In genomic region chr21:38645282-38645681, GRCh38 we compare ENCODE assay signal across 14 cellular contexts.
A peak's percentile ranks its signal among the peaks of the same experiment; 100 is the strongest.
DNase-seq lines count a peak whose midpoint lies in the region; ATAC-seq and TF ChIP-seq lines count a peak whose summit lies in the region.
"Had no signal": no experiment of that assay in that cellular context is flagged by ENCODE, and none has a peak within 500 bp of the region (broad histone marks: within the 10 kb centered on the region; RNA-seq: fewer than 3 reads in every experiment).

No MANE protein-coding gene starts in this region.

- H3K27ac Mint-ChIP-seq in type B pancreatic cell = no peak overlapping the region

- TF ChIP-seq CTCF in epithelial cell of esophagus (IDR thresholded peaks at IDR 0.05; ENCODE audit: insufficient read depth, low read depth, low read length, missing control alignments) (no peak), type B pancreatic cell (conservative IDR thresholded peaks at IDR 0.05) (no peak)

- no peaks in the 10 kb centered on the region for H3K9me3 Mint-ChIP-seq in type B pancreatic cell

- no peak overlapping the region for H3K4me3 ChIP-seq in epithelial cell of esophagus (ENCODE audit: low read length)

- H3K36me3 Mint-ChIP-seq in type B pancreatic cell = no peaks in the 10 kb centered on the region

- no peak overlapping the region for H3K4me3 Mint-ChIP-seq in type B pancreatic cell

- H3K27me3 Mint-ChIP-seq in type B pancreatic cell = peaks cover 19% of the 10 kb centered on the region

- no peaks in the 10 kb centered on the region for H3K4me1 Mint-ChIP-seq in type B pancreatic cell (ENCODE audit: unreplicated experiment)

- ATAC-seq in GM19351 (IDR thresholded peaks at IDR 0.05; ENCODE audit: unreplicated experiment) = no peak

- DNase-seq in GM04503 (ENCODE audit: low read depth) = peak; percentile 49
- DNase-seq in RPMI7951 (ENCODE audit: low read depth) = peak; percentile 77
- peak; percentile 92 for DNase-seq in epithelial cell of esophagus (ENCODE audit: low read depth)
- peak; percentile 5 for DNase-seq in renal cortical epithelial cell (ENCODE audit: low read depth)
- DNase-seq in NCI-H1105 treated with DMSO at 0.1 percent for 48 hours (lab: John Stamatoyannopoulos, UW) = no peak
- DNase-seq in type B pancreatic cell (ENCODE audit: extremely low spot score, unreplicated experiment) = no peak
- DNase-seq: activated CD4-positive, alpha-beta T cell treated with anti-CD3 and anti-CD28 coated beads for 1 hour; activated T-cell treated with anti-CD3 and anti-CD28 coated beads, Interleukin-2, amount 50 U/mL, for 48 hours; caudate nucleus; COR-L47; NCI-H2081 treated with DMSO at 0.1 percent for 48 hours; NK-92 treated with Interleukin-12 subunit alpha and Interleukin-12 subunit beta, amount 100 ng/mL, for 24 hours; retina had no signal

Comparison
In these comparisons a context has a peak if more than half of its experiments do, and no peak if none do; other contexts are left out.
1. DNase-seq: peak in GM04503 (single experiment), RPMI7951 (single experiment), epithelial cell of esophagus (single experiment) and renal cortical epithelial cell (single experiment); none in NCI-H1105 treated with DMSO at 0.1 percent for 48 hours (single experiment) and type B pancreatic cell (single experiment).